Comparison of ENCODE assay signal across 8 cellular contexts in genomic region chr10:22341190-22341935, GRCh38. TPM values are rescaled to one million over a fixed set of nuclear protein-coding genes. Genes with fewer than 3 reads are reported as not detected.
DNase-seq lines count a peak whose midpoint lies in the region; ATAC-seq and TF ChIP-seq lines count a peak whose summit lies in the region.

No MANE protein-coding gene starts in this region.

- ATAC-seq in Right ventricle myocardium inferior (no peak), HG03064 (IDR thresholded peaks at IDR 0.05; ENCODE audit: low read depth, unreplicated experiment) (peak; percentile 9)

- H3K4me1 ChIP-seq in prostate gland (replicated peaks): peaks cover 2% of the 10 kb centered on the region

- H3K4me3 ChIP-seq in foreskin fibroblast (ENCODE audit: low read depth in 1 of 2, low read length in 2 of 2) (peak overlapping the region; percentile 70 to 73), prostate gland (peak overlapping the region; percentile 76 to 84)

- TF ChIP-seq CTCF in foreskin fibroblast (IDR thresholded peaks at IDR 0.05; ENCODE audit: low read depth, low read length): no peak
- no peak for TF ChIP-seq CTCF in prostate gland (IDR thresholded peaks at IDR 0.05)

- H3K27ac ChIP-seq in prostate gland: peak overlapping the region; percentile 92 to 96

- peaks cover 85% of the 10 kb centered on the region for H3K27me3 Mint-ChIP-seq in T-helper 2 cell treated with Interferon-gamma antibody and Interleukin-4, amounts not matched to agents 5 μg/mL and 100 μg/mL, for 36 hours (ENCODE audit: low read depth)

- intact Hi-C loops in Right ventricle myocardium inferior (cut with DNase I): loop anchor here (5.0 to 10.0 kb wide), 2 partner anchors 96 to 643 kb away; no protein-coding TSS in a partner anchor
- intact Hi-C loops in cardiac septum (cut with DNase I): loop anchor here (2.0 to 5.0 kb wide), 4 partner anchors 17 to 339 kb away; partner anchors contain the start of gene DNAJC1
- intact Hi-C loops in prostate gland (cut with DNase I): loop anchor here (10.0 kb wide), 2 partner anchors 93 to 373 kb away; partner anchors contain the start of gene PIP4K2A

- H3K36me3 Mint-ChIP-seq in T-helper 2 cell treated with Interferon-gamma antibody and Interleukin-4, amounts not matched to agents 5 μg/mL and 100 μg/mL, for 36 hours (ENCODE audit: low read depth): peaks cover 5% of the 10 kb centered on the region

- H3K9me3 Mint-ChIP-seq in T-helper 2 cell treated with Interferon-gamma antibody and Interleukin-4, amounts not matched to agents 5 μg/mL and 100 μg/mL, for 36 hours: no peaks in the 10 kb centered on the region

- H3K9me3 ChIP-seq in prostate gland: no peaks in the 10 kb centered on the region

- peaks cover 27% of the 10 kb centered on the region for H3K27me3 ChIP-seq in prostate gland (replicated peaks; ENCODE audit: insufficient read depth)

- WGBS in prostate gland: 3% methylated on average over 40 of the region's 40 CpGs

- DNase-seq in Right ventricle myocardium inferior (ENCODE audit: missing footprints) (peak; percentile 76), cardiac septum (ENCODE audit: low spot score) (no peak), foreskin fibroblast (peak in 1 of 2 donors; percentile 51), prostate gland (ENCODE audit: low spot score) (no peak), NCI-H1048 (lab: John Stamatoyannopoulos, UW) (no peak), GOT3 (lab: John Stamatoyannopoulos, UW) (no peak)
- DNase-seq in T-helper 2 cell treated with Interferon-gamma antibody and Interleukin-4, amounts not matched to agents 5 μg/mL and 100 μg/mL, for 36 hours (ENCODE audit: low spot score): no peak

- peaks cover 45% of the 10 kb centered on the region for H3K4me1 Mint-ChIP-seq in T-helper 2 cell treated with Interferon-gamma antibody and Interleukin-4, amounts not matched to agents 5 μg/mL and 100 μg/mL, for 36 hours (ENCODE audit: low read depth)

- no peaks in the 10 kb centered on the region for H3K36me3 ChIP-seq in prostate gland

- peak overlapping the region; percentile 77 for H3K4me3 Mint-ChIP-seq in T-helper 2 cell treated with Interferon-gamma antibody and Interleukin-4, amounts not matched to agents 5 μg/mL and 100 μg/mL, for 36 hours

- peak overlapping the region; percentile 67 for H3K27ac Mint-ChIP-seq in T-helper 2 cell treated with Interferon-gamma antibody and Interleukin-4, amounts not matched to agents 5 μg/mL and 100 μg/mL, for 36 hours

- no peak for TF ChIP-seq POLR2A in prostate gland (IDR thresholded peaks at IDR 0.05)

RNA-seq across cellular contexts. Expression of gene SPAG6, which starts 3.9 kb away (rescaled TPM):
- not detected for total RNA-seq in Right ventricle myocardium inferior
- total RNA-seq in cardiac septum: not detected
- total RNA-seq in prostate gland: 10 to 100 TPM in 1 of 2 donors, 1 to 10 TPM in 1; 5.8 to 20.3 TPM

RNA-seq across cellular contexts. Expression of gene BMI1, which starts 20.5 kb away (rescaled TPM):
- 34.4 TPM for total RNA-seq in Right ventricle myocardium inferior
- total RNA-seq in cardiac septum: 44.1 TPM
- total RNA-seq in prostate gland: 10 to 100 TPM; 70.8 to 88.4 TPM

RNA-seq across cellular contexts. Expression of gene COMMD3, which starts 25.2 kb away (rescaled TPM):
- total RNA-seq in Right ventricle myocardium inferior: 89.9 TPM
- 71.6 TPM for total RNA-seq in cardiac septum
- total RNA-seq in prostate gland: 10 to 100 TPM; 30.7 to 38.8 TPM
